Comparison of ENCODE assay signal across 1 cellular context in the genomic region with DNA sequence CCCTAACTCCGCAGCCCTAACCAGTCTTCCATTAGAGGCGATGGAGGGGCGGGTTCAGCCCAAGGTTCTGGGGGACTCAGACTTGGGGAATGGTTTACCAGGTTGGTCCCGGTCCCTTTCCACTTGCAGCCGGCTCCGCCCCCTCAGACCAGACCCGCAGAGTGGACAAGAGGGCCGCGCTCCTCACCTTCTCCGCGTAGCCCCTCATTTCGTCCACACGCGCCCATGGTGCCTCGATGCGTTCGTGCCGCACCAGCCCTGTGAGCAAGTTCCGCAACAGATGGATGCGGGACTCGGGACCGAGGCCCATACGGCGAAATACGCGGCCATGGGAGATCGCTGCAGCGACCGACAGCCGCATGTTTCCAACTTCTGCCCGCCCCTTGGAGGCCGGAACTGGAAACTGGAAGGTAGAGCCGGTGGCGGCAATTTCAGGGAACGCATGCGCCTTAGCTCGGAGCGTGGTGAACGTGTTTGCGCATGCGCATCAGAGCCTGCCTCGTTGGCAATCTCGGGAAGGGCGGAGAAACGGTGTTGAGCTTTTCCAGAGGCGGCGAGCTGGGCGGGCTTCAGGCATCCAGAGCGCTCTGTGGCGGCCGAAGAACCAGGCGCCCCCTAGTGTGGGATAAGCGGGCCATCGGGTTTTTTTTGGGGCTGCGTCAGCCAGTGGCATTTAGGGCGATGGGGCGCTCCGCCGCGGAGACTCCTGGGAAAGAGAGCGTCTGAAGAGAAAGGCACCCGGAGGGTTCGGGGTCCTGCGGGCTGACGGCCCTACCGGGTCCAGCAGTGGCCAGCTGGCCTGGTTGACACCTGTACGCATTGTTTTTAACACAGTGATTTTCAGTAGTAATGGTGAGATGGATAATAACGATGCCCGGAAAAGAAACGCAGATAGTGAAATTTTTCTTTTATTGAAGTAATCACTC.
TF ChIP-seq lines count a peak whose summit lies in the region.

TSS of gene MRPL17 (minus strand) at position 405 of the 926 bp plus-strand sequence. CDS start at position 361, 44 bp downstream.

TF ChIP-seq in K562, 482 proteins besides CTCF, POLR2A, EP300 and RAD21 (continued from another document and continues in another):
- TF ChIP-seq ZBTB40 (IDR thresholded peaks at IDR 0.05) (peak; percentile 82), ZBTB40 (CRISPR knock-in tag; IDR thresholded peaks at IDR 0.05) (no peak), EP400 (IDR thresholded peaks at IDR 0.05) (peak; percentile 98), ZSCAN32 (CRISPR knock-in tag; IDR thresholded peaks at IDR 0.05) (0 out of 2 replicates have a peak, but pooled peaks have one; percentile 25), PPARD (CRISPR knock-in tag; IDR thresholded peaks at IDR 0.05) (no peak), TSHZ1 (CRISPR knock-in tag; IDR thresholded peaks at IDR 0.05) (0 out of 2 replicates have a peak, but pooled peaks have one; percentile 21), ARID1B (IDR thresholded peaks at IDR 0.05) (peak; percentile 43; the same call in 1 of the 2 replicates), SIX5 (IDR thresholded peaks at IDR 0.05; ENCODE audit: borderline replicate concordance in 1 of 2, insufficient read depth in 1 of 2, low read depth in 1 of 2, low read length in 2 of 2) (no peak), RFX1 (IDR thresholded peaks at IDR 0.05) (no peak), RFX5 (IDR thresholded peaks at IDR 0.05; ENCODE audit: low read depth, low read length) (no peak; the same call in 1 of the 2 replicates), STAG1 (CRISPR knock-in tag; IDR thresholded peaks at IDR 0.05; ENCODE audit: borderline replicate concordance) (no peak), TEAD4 (IDR thresholded peaks at IDR 0.05; ENCODE audit: low read length) (no peak; the same call in 1 of the 2 replicates), TEAD4 (CRISPR knock-in tag; IDR thresholded peaks at IDR 0.05; ENCODE audit: borderline replicate concordance) (peak; percentile 51; the same call in 1 of the 2 replicates), AFF4 (CRISPR knock-in tag; IDR thresholded peaks at IDR 0.05) (peak; percentile 54; the same call in 1 of the 2 replicates), ZNF12 (CRISPR knock-in tag; IDR thresholded peaks at IDR 0.05) (0 out of 2 replicates have a peak, but pooled peaks have one; percentile 59), FOXK2 (conservative IDR thresholded peaks at IDR 0.05 in 1 of 2, IDR thresholded peaks at IDR 0.05 in 1 of 2; ENCODE audit: low read depth in 2 of 2) (peak; percentile 95 to 97), ZNF133 (CRISPR knock-in tag; IDR thresholded peaks at IDR 0.05) (0 out of 2 replicates have a peak, but pooled peaks have one; percentile 52), RCOR1 (IDR thresholded peaks at IDR 0.05; ENCODE audit: borderline replicate concordance in 1 of 2, low read depth in 2 of 2, low read length in 2 of 2) (peak; percentile 26 to 89; a peak in 3 of 4 replicates), NFE2 (IDR thresholded peaks at IDR 0.05; ENCODE audit: low read depth) (peak; percentile 4; the same call in 1 of the 2 replicates), ZNF740 (CRISPR knock-in tag; IDR thresholded peaks at IDR 0.05) (0 out of 2 replicates have a peak, but pooled peaks have one; percentile 46), ZNF740 (tag; IDR thresholded peaks at IDR 0.05) (no peak), ELF4 (CRISPR knock-in tag; IDR thresholded peaks at IDR 0.05) (peak; percentile 49; the same call in 1 of the 2 replicates), RBM34 (IDR thresholded peaks at IDR 0.05; ENCODE audit: borderline replicate concordance, insufficient read depth, low read length) (no peak), GABPB1 (CRISPR knock-in tag; IDR thresholded peaks at IDR 0.05) (peak; percentile 88), MYC (IDR thresholded peaks at IDR 0.05; ENCODE audit: low read depth, low read length) (peak; percentile 98), MYC (CRISPR knock-in tag; IDR thresholded peaks at IDR 0.05; ENCODE audit: borderline replicate concordance, low read depth) (peak; percentile 87), POLR2G (IDR thresholded peaks at IDR 0.05; ENCODE audit: low read depth, low read length) (peak; percentile 98), ESRRB (CRISPR knock-in tag; IDR thresholded peaks at IDR 0.05; ENCODE audit: borderline replicate concordance) (no peak), ATF7 (IDR thresholded peaks at IDR 0.05) (peak; percentile 86), EZH2 (IDR thresholded peaks at IDR 0.05; ENCODE audit: borderline replicate concordance, low read depth, low read length) (no peak), NFYB (IDR thresholded peaks at IDR 0.05; ENCODE audit: extremely low read depth, insufficient read length) (no peak), TFAM (CRISPR knock-in tag; conservative IDR thresholded peaks at IDR 0.05) (no peak), BDP1 (IDR thresholded peaks at IDR 0.05; ENCODE audit: insufficient read depth, insufficient read length) (no peak), GABPB2 (CRISPR knock-in tag; conservative IDR thresholded peaks at IDR 0.05) (no peak), CHD1 (IDR thresholded peaks at IDR 0.05; ENCODE audit: low read length) (no peak)
- TF ChIP-seq, protein P1, sequence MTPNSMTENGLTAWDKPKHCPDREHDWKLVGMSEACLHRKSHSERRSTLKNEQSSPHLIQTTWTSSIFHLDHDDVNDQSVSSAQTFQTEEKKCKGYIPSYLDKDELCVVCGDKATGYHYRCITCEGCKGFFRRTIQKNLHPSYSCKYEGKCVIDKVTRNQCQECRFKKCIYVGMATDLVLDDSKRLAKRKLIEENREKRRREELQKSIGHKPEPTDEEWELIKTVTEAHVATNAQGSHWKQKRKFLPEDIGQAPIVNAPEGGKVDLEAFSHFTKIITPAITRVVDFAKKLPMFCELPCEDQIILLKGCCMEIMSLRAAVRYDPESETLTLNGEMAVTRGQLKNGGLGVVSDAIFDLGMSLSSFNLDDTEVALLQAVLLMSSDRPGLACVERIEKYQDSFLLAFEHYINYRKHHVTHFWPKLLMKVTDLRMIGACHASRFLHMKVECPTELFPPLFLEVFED (CRISPR knock-in tag; conservative IDR thresholded peaks at IDR 0.05) = no peak
- TF ChIP-seq, protein P2, sequence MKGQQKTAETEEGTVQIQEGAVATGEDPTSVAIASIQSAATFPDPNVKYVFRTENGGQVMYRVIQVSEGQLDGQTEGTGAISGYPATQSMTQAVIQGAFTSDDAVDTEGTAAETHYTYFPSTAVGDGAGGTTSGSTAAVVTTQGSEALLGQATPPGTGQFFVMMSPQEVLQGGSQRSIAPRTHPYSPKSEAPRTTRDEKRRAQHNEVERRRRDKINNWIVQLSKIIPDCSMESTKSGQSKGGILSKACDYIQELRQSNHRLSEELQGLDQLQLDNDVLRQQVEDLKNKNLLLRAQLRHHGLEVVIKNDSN (CRISPR knock-in tag; IDR thresholded peaks at IDR 0.05) = peak; percentile 31; the same call in 1 of the 2 replicates
